Comparison of ENCODE assay signal across 8 cellular contexts in the genomic region with DNA sequence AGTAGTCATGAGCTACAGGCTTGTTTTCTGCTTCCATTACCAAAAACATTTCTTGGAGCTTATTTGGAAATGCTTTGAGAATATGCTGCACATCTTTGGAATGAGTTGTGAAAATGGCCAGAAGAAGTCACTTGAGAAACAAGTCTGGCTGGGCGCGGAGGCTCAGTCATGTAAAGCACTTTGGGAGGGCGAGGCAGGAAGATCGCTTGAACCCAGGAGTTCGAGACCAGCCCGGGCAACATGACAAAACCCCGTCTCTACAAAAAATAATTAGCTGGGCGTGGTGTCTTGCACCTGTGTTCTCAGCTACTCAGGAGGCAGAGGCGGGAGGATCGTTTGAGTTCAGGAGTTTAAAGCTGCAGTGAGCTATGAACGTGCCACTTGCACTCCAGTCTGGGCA. TPM values are rescaled to one million over a fixed set of nuclear protein-coding genes. Genes with fewer than 3 reads are reported as not detected.
DNase-seq lines count a peak whose midpoint lies in the region; ATAC-seq, FAIRE-seq and TF ChIP-seq lines count a peak whose summit lies in the region.

No MANE protein-coding gene starts in this region.

- H2BK5ac ChIP-seq in H1 (ENCODE audit: low read depth, low read length), result no peak overlapping the region

- peaks cover 2% of the 10 kb centered on the region for H3K23me2 ChIP-seq in H1 (ENCODE audit: low read depth, low read length)

- peaks cover 59% of the 10 kb centered on the region for H3K4me1 Mint-ChIP-seq in CD4-positive, alpha-beta T cell (ENCODE audit: low read depth)

- H3K14ac ChIP-seq in H1 (ENCODE audit: insufficient read length), result no peak overlapping the region

- peaks cover 6 to 37% of the 10 kb centered on the region in 2 experiments; a peak in 3 of 4 replicates for H3K79me2 ChIP-seq in H1 (ENCODE audit: control insufficient read depth in 1 of 2, insufficient read depth in 2 of 2, low read length in 2 of 2)

- peaks cover 0 to 3% (median 1%) of the 10 kb centered on the region in 4 experiments; a peak in 4 of 7 replicates for H3K4me1 ChIP-seq in H1 (replicated peaks in 1 of 4; ENCODE audit: control insufficient read depth in 3 of 4, insufficient read depth in 4 of 4, low read length in 3 of 4)
- H3K4me1 ChIP-seq in neuron (ENCODE audit: insufficient read depth, low read length), result peaks cover 23% of the 10 kb centered on the region

- no peaks in the 10 kb centered on the region for H3K27me3 Mint-ChIP-seq in CD4-positive, alpha-beta T cell

- H3K27me3 ChIP-seq in CD4-positive, alpha-beta T cell (ENCODE audit: control insufficient read depth, insufficient read depth, low read length), result no peaks in the 10 kb centered on the region
- H3K27me3 ChIP-seq in H1 (replicated peaks in 1 of 4; ENCODE audit: control insufficient read depth in 3 of 4, extremely low read depth in 1 of 4, insufficient read depth in 3 of 4, low read length in 3 of 4) (no peaks in the 10 kb centered on the region), neuron (ENCODE audit: insufficient read depth, low read length) (no peaks in the 10 kb centered on the region)

- H4K8ac ChIP-seq in H1 (ENCODE audit: extremely low read depth, insufficient read depth, low read length), result peak overlapping the region; percentile 35; the same call in 1 of the 2 replicates

- H2BK15ac ChIP-seq in H1 (ENCODE audit: low read length), result no peak overlapping the region

- H3K36me3 Mint-ChIP-seq in CD4-positive, alpha-beta T cell (ENCODE audit: low read depth), result peaks cover 37% of the 10 kb centered on the region

- no peak overlapping the region for H3K23ac ChIP-seq in H1 (ENCODE audit: insufficient read length)

- H4K91ac ChIP-seq in H1 (replicated peaks; ENCODE audit: insufficient read length, low read length), result no peak overlapping the region

- 66% methylated on average over 11 of the region's 11 CpGs; no CpG with 5 or more reads in 1 of the 2 experiments for WGBS in H1 (ENCODE audit: extremely low coverage in 1 of 2, insufficient coverage in 1 of 2, insufficient read length in 1 of 2, insufficient replicate concordance in 2 of 2, low coverage in 1 of 2, low lambda C conversion rate in 2 of 2, missing lambda C conversion rate in 1 of 2), 2 experiments

- no peak for ATAC-seq in CD4-positive, alpha-beta T cell (ENCODE audit: poor library complexity)

- H3K4me3 ChIP-seq in H1 (ENCODE audit: extremely low read depth in 1 of 4, insufficient read depth in 2 of 4, low read depth in 3 of 4, low read length in 4 of 4) (peak overlapping the region; percentile 80 to 88 (median 84)), neuron (ENCODE audit: low read length) (peak overlapping the region; percentile 88)

- TF ChIP-seq EP300 in H1 (IDR thresholded peaks at IDR 0.05; ENCODE audit: borderline replicate concordance in 1 of 2, low read depth in 2 of 2, low read length in 2 of 2), result no peak

- H3K56ac ChIP-seq in H1 (replicated peaks; ENCODE audit: insufficient read length, low read depth, low read length), result no peak overlapping the region

- H2BK120ac ChIP-seq in H1 (replicated peaks; ENCODE audit: low read depth, low read length), result no peak overlapping the region

- FAIRE-seq in H1 (lab: Jason Lieb, UNC), result no peak

- peak overlapping the region; percentile 70 to 98 for H3K4me2 ChIP-seq in H1 (ENCODE audit: insufficient read depth in 1 of 2, low read depth in 2 of 2, low read length in 2 of 2)

- TF ChIP-seq RAD21 in H1 (IDR thresholded peaks at IDR 0.05 in 1 of 2, conservative IDR thresholded peaks at IDR 0.05 in 1 of 2; ENCODE audit: low read depth in 2 of 2, low read length in 2 of 2), result no peak

- CTCF ChIA-PET in CD4-positive, alpha-beta T cell (lab: Charles Lee), result interaction anchor here (0.5 to 1.7 kb wide), 4 partner anchors 8 to 137 kb away, joined by 3 to 10 read pairs (median 6); a partner anchor contains a TSS
- CTCF ChIA-PET in H1 (lab: Charles Lee; ENCODE audit: partially characterized antibody), result interaction anchor here (0.7 to 3.8 kb wide), 4 partner anchors 9 to 87 kb away, joined by 3 to 13 read pairs (median 4); a partner anchor contains a TSS

- peak overlapping the region; percentile 94 for H3K27ac Mint-ChIP-seq in CD4-positive, alpha-beta T cell

- H4K5ac ChIP-seq in H1 (ENCODE audit: insufficient read length, low read depth, low read length), result no peak overlapping the region

- H3K36me3 ChIP-seq in H1 (ENCODE audit: control insufficient read depth in 2 of 4, insufficient read depth in 4 of 4, low read length in 3 of 4) (peaks cover 0 to 31% (median 10%) of the 10 kb centered on the region in 4 experiments; a peak in 6 of 8 replicates), neuron (ENCODE audit: insufficient read depth, low read length) (peaks cover 11% of the 10 kb centered on the region)

- in situ Hi-C loops in G401 (cut with HindIII; ENCODE audit: low sequenced_read_pairs), result no loop called here

- no peak for TF ChIP-seq CTCF in CD4-positive, alpha-beta T cell (IDR thresholded peaks at IDR 0.05)
- TF ChIP-seq CTCF in H1 (IDR thresholded peaks at IDR 0.05; ENCODE audit: control extremely low read depth in 1 of 3, insufficient read depth in 1 of 3, low read depth in 1 of 3, low read length in 3 of 3), result no peak

- peak in 1 of 2 experiments; percentile 27; a peak in 1 of 3 replicates for TF ChIP-seq POLR2A in H1 (IDR thresholded peaks at IDR 0.05; ENCODE audit: control extremely low read depth in 1 of 2, low read depth in 2 of 2, low read length in 2 of 2)

- no peaks in the 10 kb centered on the region for H3K9me3 ChIP-seq in CD4-positive, alpha-beta T cell (ENCODE audit: control insufficient read depth, low read length)
- H3K9me3 ChIP-seq in H1 (ENCODE audit: insufficient read depth in 2 of 2, low read depth in 1 of 2, low read length in 1 of 2), result no peaks in the 10 kb centered on the region
- no peaks in the 10 kb centered on the region for H3K9me3 ChIP-seq in neuron (ENCODE audit: low read length)

- H4K20me1 ChIP-seq in H1 (replicated peaks in 1 of 2; ENCODE audit: control insufficient read depth in 1 of 2, insufficient read depth in 2 of 2, low read length in 2 of 2), result peaks cover 0 to 6% of the 10 kb centered on the region in 2 experiments

- peak overlapping the region; percentile 100 for H3K4me3 Mint-ChIP-seq in CD4-positive, alpha-beta T cell

- no peak overlapping the region for H2BK20ac ChIP-seq in H1 (ENCODE audit: low read length)

- no peak for DNase-seq in CD4-positive, alpha-beta T cell
- DNase-seq in NCI-H69 (lab: John Stamatoyannopoulos, UW), result peak; percentile 67
- no peak for DNase-seq in H1 (ENCODE audit: low read depth in 1 of 2, low spot score in 2 of 2)
- DNase-seq in iPS-NIHi7 (ENCODE audit: extremely low spot score), result no peak
- DNase-seq in cerebellar cortex (ENCODE audit: low spot score), result no peak
- DNase-seq in NCI-H128 (lab: John Stamatoyannopoulos, UW; ENCODE audit: unreplicated experiment), result no peak
- no peak for DNase-seq in G401 (ENCODE audit: low spot score)

- H3K9ac ChIP-seq in H1 (replicated peaks in 1 of 4; ENCODE audit: extremely low read depth in 1 of 4, low read depth in 3 of 4, low read length in 3 of 4), result peak overlapping the region in 3 of 4 experiments; percentile 30 to 89 (median 69); a peak in 6 of 7 replicates

- H3K18ac ChIP-seq in H1 (ENCODE audit: extremely low read depth, low read length), result no peak overlapping the region

- no peaks in the 10 kb centered on the region for H3K9me3 Mint-ChIP-seq in CD4-positive, alpha-beta T cell

- POLR2A ChIA-PET in CD4-positive, alpha-beta T cell (lab: Charles Lee), result interaction anchor here (1.0 to 10.2 kb wide), 7 partner anchors 11 to 369 kb away, joined by 3 to 244 read pairs (median 6); a partner anchor contains a TSS
- POLR2A ChIA-PET in H1 (lab: Charles Lee; ENCODE audit: partially characterized antibody), result interaction anchor here (1.0 to 6.3 kb wide), 12 partner anchors 8 to 81 kb away, joined by 3 to 79 read pairs (median 4); a partner anchor contains a TSS

- H2BK12ac ChIP-seq in H1 (ENCODE audit: low read depth, low read length), result no peak overlapping the region

- no peak overlapping the region for H3K27ac ChIP-seq in CD4-positive, alpha-beta T cell (ENCODE audit: low read depth, low read length)
- H3K27ac ChIP-seq in H1 (ENCODE audit: low read depth, low read length), result 0 out of 2 replicates have a peak overlapping the region, but pooled peaks have one; percentile 1

- no peak overlapping the region for H3K4ac ChIP-seq in H1 (replicated peaks; ENCODE audit: insufficient read length, low read depth, low read length)

- intact Hi-C loops in CD4-positive, alpha-beta T cell (cut with DNase I, micrococcal nuclease), result loop anchor here in 1 of 2 experiments (5.0 to 10.0 kb wide), 3 partner anchors 286 to 1564 kb away; a partner anchor contains a TSS

- no peak overlapping the region for H2AK5ac ChIP-seq in H1 (ENCODE audit: low read depth, low read length)

- H3K79me1 ChIP-seq in H1 (ENCODE audit: low read depth, low read length), result peaks cover 2% of the 10 kb centered on the region; the same call in 1 of the 2 replicates

- no peak overlapping the region for H2AFZ ChIP-seq in H1 (ENCODE audit: low read length)
- H2AFZ ChIP-seq in neuron (ENCODE audit: low read depth, low read length), result no peak overlapping the region

RNA-seq across cellular contexts. Expression of a gene that starts 0.9 kb away (rescaled TPM):
- total RNA-seq in CD4-positive, alpha-beta T cell, result 1 to 10 TPM; 6.3 to 6.8 TPM
- total RNA-seq in H1 (2021; fragmentation: NEBNext Ultra II Directional; extraction: Animal tissue kit (Norgen Biotek cat#: 25700)), result 44.9 and 46.4 TPM in 2 replicates
- 52.6 and 58.1 TPM in 2 replicates for polyA plus RNA-seq in H1 (2011; rRNA removed)
- 57.1 TPM for polyA plus RNA-seq in H1 (2011; cell fraction: cytosol; rRNA removed)
- 28.2 TPM for polyA plus RNA-seq in H1 (2011; cell fraction: nucleus; rRNA removed)
- polyA plus RNA-seq in H1 (2012, experiment 1 of 2), result 78.9 to 101 TPM (median 92.5 TPM) in 4 replicates
- 104 TPM for polyA plus RNA-seq in H1 (2012, experiment 2 of 2)
- polyA plus RNA-seq in H1 (2013, experiment 1 of 2), result 151 TPM
- polyA plus RNA-seq in H1 (2013, experiment 2 of 2), result 164 TPM
- 5.0 and 6.8 TPM in 2 replicates for polyA minus RNA-seq in H1 (2011; rRNA and poly(A)+ RNA removed)
- 9.9 TPM for polyA minus RNA-seq in H1 (2011; cell fraction: cytosol; rRNA and poly(A)+ RNA removed)
- 15.8 TPM for polyA minus RNA-seq in H1 (2011; cell fraction: nucleus; rRNA and poly(A)+ RNA removed)
- 65.5 and 76.8 TPM in 2 replicates for total RNA-seq in G401 (2014; rRNA removed; shearing (Covaris generic))

RNA-seq across cellular contexts. Expression of a gene that starts 4.4 kb away (rescaled TPM):
- total RNA-seq in CD4-positive, alpha-beta T cell, result 10 to 100 TPM; 66.4 to 70.7 TPM
- total RNA-seq in H1 (2021; fragmentation: NEBNext Ultra II Directional; extraction: Animal tissue kit (Norgen Biotek cat#: 25700)), result 44.7 and 49.8 TPM in 2 replicates
- polyA plus RNA-seq in H1 (2011; rRNA removed), result 99.7 and 113 TPM in 2 replicates
- 63.2 TPM for polyA plus RNA-seq in H1 (2011; cell fraction: cytosol; rRNA removed)
- polyA plus RNA-seq in H1 (2011; cell fraction: nucleus; rRNA removed), result 423 TPM
- polyA plus RNA-seq in H1 (2012, experiment 1 of 2), result 32.9 to 71.7 TPM (median 60.3 TPM) in 4 replicates
- polyA plus RNA-seq in H1 (2012, experiment 2 of 2), result 50.8 TPM
- polyA plus RNA-seq in H1 (2013, experiment 1 of 2), result 45.3 TPM
- 34.3 TPM for polyA plus RNA-seq in H1 (2013, experiment 2 of 2)
- polyA minus RNA-seq in H1 (2011; rRNA and poly(A)+ RNA removed), result 58.0 and 68.5 TPM in 2 replicates
- 42.7 TPM for polyA minus RNA-seq in H1 (2011; cell fraction: cytosol; rRNA and poly(A)+ RNA removed)
- polyA minus RNA-seq in H1 (2011; cell fraction: nucleus; rRNA and poly(A)+ RNA removed), result 56.0 TPM
- 22.8 and 30.6 TPM in 2 replicates for total RNA-seq in G401 (2014; rRNA removed; shearing (Covaris generic))

RNA-seq across cellular contexts. Expression of a gene that starts 30.4 kb away (rescaled TPM):
- 100 to 1,000 TPM; 121 to 135 TPM for total RNA-seq in CD4-positive, alpha-beta T cell
- 21.4 and 25.5 TPM in 2 replicates for total RNA-seq in H1 (2021; fragmentation: NEBNext Ultra II Directional; extraction: Animal tissue kit (Norgen Biotek cat#: 25700))
- polyA plus RNA-seq in H1 (2011; rRNA removed), result 13.9 and 18.0 TPM in 2 replicates
- 13.8 TPM for polyA plus RNA-seq in H1 (2011; cell fraction: cytosol; rRNA removed)
- 50.5 TPM for polyA plus RNA-seq in H1 (2011; cell fraction: nucleus; rRNA removed)
- 10.6 to 15.8 TPM (median 12.5 TPM) in 4 replicates for polyA plus RNA-seq in H1 (2012, experiment 1 of 2)
- 9.7 TPM for polyA plus RNA-seq in H1 (2012, experiment 2 of 2)
- polyA plus RNA-seq in H1 (2013, experiment 1 of 2), result 13.4 TPM
- 12.3 TPM for polyA plus RNA-seq in H1 (2013, experiment 2 of 2)
- 26.5 and 36.6 TPM in 2 replicates for polyA minus RNA-seq in H1 (2011; rRNA and poly(A)+ RNA removed)
- 20.8 TPM for polyA minus RNA-seq in H1 (2011; cell fraction: cytosol; rRNA and poly(A)+ RNA removed)
- 40.9 TPM for polyA minus RNA-seq in H1 (2011; cell fraction: nucleus; rRNA and poly(A)+ RNA removed)
- 3.7 and 6.9 TPM in 2 replicates for total RNA-seq in G401 (2014; rRNA removed; shearing (Covaris generic))

RNA-seq across cellular contexts. Expression of a gene that starts 36.8 kb away (rescaled TPM):
- total RNA-seq in CD4-positive, alpha-beta T cell, result 10 to 100 TPM; 52.0 to 54.2 TPM
- total RNA-seq in H1 (2021; fragmentation: NEBNext Ultra II Directional; extraction: Animal tissue kit (Norgen Biotek cat#: 25700)), result 63.2 and 66.8 TPM in 2 replicates
- polyA plus RNA-seq in H1 (2011; rRNA removed), result 67.4 and 70.4 TPM in 2 replicates
- polyA plus RNA-seq in H1 (2011; cell fraction: cytosol; rRNA removed), result 47.5 TPM
- polyA plus RNA-seq in H1 (2011; cell fraction: nucleus; rRNA removed), result 93.4 TPM
- 49.9 to 59.0 TPM (median 52.5 TPM) in 4 replicates for polyA plus RNA-seq in H1 (2012, experiment 1 of 2)
- polyA plus RNA-seq in H1 (2012, experiment 2 of 2), result 47.7 TPM
- 28.8 TPM for polyA plus RNA-seq in H1 (2013, experiment 1 of 2)
- 28.9 TPM for polyA plus RNA-seq in H1 (2013, experiment 2 of 2)
- polyA minus RNA-seq in H1 (2011; rRNA and poly(A)+ RNA removed), result 109 and 123 TPM in 2 replicates
- polyA minus RNA-seq in H1 (2011; cell fraction: cytosol; rRNA and poly(A)+ RNA removed), result 46.1 TPM
- polyA minus RNA-seq in H1 (2011; cell fraction: nucleus; rRNA and poly(A)+ RNA removed), result 36.8 TPM
- total RNA-seq in G401 (2014; rRNA removed; shearing (Covaris generic)), result 49.0 and 54.4 TPM in 2 replicates
